ENCODE assay signal across 23 cellular contexts in genomic region chr22:40407831-40408717, GRCh38. TPM values are rescaled to one million over a fixed set of nuclear protein-coding genes. Genes with fewer than 3 reads are reported as not detected.
DNase-seq lines count a peak whose midpoint lies in the region; ATAC-seq and TF ChIP-seq lines count a peak whose summit lies in the region.
"Had no signal": no experiment of that assay in that cellular context is flagged by ENCODE, and none has a peak within 500 bp of the region (broad histone marks: within the 10 kb centered on the region; RNA-seq: fewer than 3 reads in every experiment).

No MANE protein-coding gene starts in this region.

- no peak for TF ChIP-seq CTCF in CD8-positive, alpha-beta T cell (IDR thresholded peaks at IDR 0.05)

- no peak for TF ChIP-seq POLR2A in erythroblast (IDR thresholded peaks at IDR 0.05; ENCODE audit: low read length)

- peaks cover 14% of the 10 kb centered on the region for H3K4me1 Mint-ChIP-seq in activated CD4-positive, alpha-beta T cell treated with anti-CD3 and anti-CD28 coated beads, Interleukin-2, amount 10 ng/mL, durations not matched to agents 7 days and 5 days
- H3K4me1 Mint-ChIP-seq in CD8-positive, alpha-beta T cell (ENCODE audit: low read depth): peaks cover 14% of the 10 kb centered on the region
- peaks cover 10% of the 10 kb centered on the region for H3K4me1 Mint-ChIP-seq in activated naive CD8-positive, alpha-beta T cell treated with anti-CD3 and anti-CD28 coated beads for 36 hours
- H3K4me1 Mint-ChIP-seq: GM23338 had no signal

- H3K4me3 Mint-ChIP-seq in activated CD4-positive, alpha-beta T cell treated with anti-CD3 and anti-CD28 coated beads, Interleukin-2, amount 10 ng/mL, durations not matched to agents 7 days and 5 days: no peak overlapping the region
- no peak overlapping the region for H3K4me3 Mint-ChIP-seq in CD8-positive, alpha-beta T cell
- no peak overlapping the region for H3K4me3 Mint-ChIP-seq in activated naive CD8-positive, alpha-beta T cell treated with anti-CD3 and anti-CD28 coated beads for 36 hours
- H3K4me3 Mint-ChIP-seq: GM23338; stimulated activated naive CD8-positive, alpha-beta T cell treated with anti-CD3 and anti-CD28 coated beads, Interleukin-15, Interleukin-2, amounts not matched to agents 100 ng/mL and 50 ng/mL, for 24 hours; T-helper 1 cell treated with Interleukin-12 subunit alpha and Interleukin-12 subunit beta and Interleukin-4 antibody, amounts not matched to agents 30 μg/mL and 1 μg/mL, for 36 hours; type B pancreatic cell had no signal

- no peak for DNase-seq in activated CD4-positive, alpha-beta T cell treated with anti-CD3 and anti-CD28 coated beads, Interleukin-2, amount 10 ng/mL, durations not matched to agents 7 days and 5 days
- no peak for DNase-seq in activated CD4-positive, alpha-beta T cell treated with anti-CD3 and anti-CD28 coated beads for 4 hours
- DNase-seq in CD8-positive, alpha-beta T cell: no peak
- DNase-seq in activated naive CD8-positive, alpha-beta T cell treated with anti-CD3 and anti-CD28 coated beads for 36 hours: no peak
- peak; percentile 81 for DNase-seq in mesenteric fat pad (ENCODE audit: low spot score)
- no peak for DNase-seq in erythroblast (lab: John Stamatoyannopoulos, UW)
- no peak for DNase-seq in NCI-H146 treated with DMSO at 0.1 percent for 48 hours (lab: John Stamatoyannopoulos, UW; ENCODE audit: unreplicated experiment)
- DNase-seq: Caco-2; hippocampal formation; NCI-H1417 treated with DMSO at 0.1 percent for 48 hours; NCI-H510A treated with DMSO at 0.1 percent for 48 hours; stimulated activated CD4-positive, alpha-beta T cell treated with anti-CD3 and anti-CD28 coated beads, Interleukin-4, amount 100 ng/mL, for 1 hour had no signal

- H3K9me3 Mint-ChIP-seq in activated CD4-positive, alpha-beta T cell treated with anti-CD3 and anti-CD28 coated beads, Interleukin-2, amount 10 ng/mL, durations not matched to agents 7 days and 5 days: no peaks in the 10 kb centered on the region
- H3K9me3 Mint-ChIP-seq in CD8-positive, alpha-beta T cell: no peaks in the 10 kb centered on the region
- H3K9me3 Mint-ChIP-seq in activated naive CD8-positive, alpha-beta T cell treated with anti-CD3 and anti-CD28 coated beads for 36 hours: no peaks in the 10 kb centered on the region
- H3K9me3 Mint-ChIP-seq: stimulated activated naive CD8-positive, alpha-beta T cell treated with anti-CD3 and anti-CD28 coated beads, Interleukin-15, Interleukin-2, amounts not matched to agents 100 ng/mL and 50 ng/mL, for 24 hours; T-helper 1 cell treated with Interleukin-12 subunit alpha and Interleukin-12 subunit beta and Interleukin-4 antibody, amounts not matched to agents 30 μg/mL and 1 μg/mL, for 36 hours; type B pancreatic cell had no signal

- no peak overlapping the region for H3K4me3 ChIP-seq in CD8-positive, alpha-beta T cell (ENCODE audit: low read depth, low read length)
- H3K4me3 ChIP-seq: gastrocnemius medialis, GM23338, mucosa of descending colon, smooth muscle cell had no signal

- no peak overlapping the region for H3K27ac ChIP-seq in CD8-positive, alpha-beta T cell (ENCODE audit: low read depth, low read length)
- H3K27ac ChIP-seq: 22Rv1, gastrocnemius medialis, HL-60, VCaP had no signal

- H3K27ac Mint-ChIP-seq in activated CD4-positive, alpha-beta T cell treated with anti-CD3 and anti-CD28 coated beads, Interleukin-2, amount 10 ng/mL, durations not matched to agents 7 days and 5 days: peak overlapping the region; percentile 36
- H3K27ac Mint-ChIP-seq in CD8-positive, alpha-beta T cell: peak overlapping the region; percentile 10
- H3K27ac Mint-ChIP-seq in activated naive CD8-positive, alpha-beta T cell treated with anti-CD3 and anti-CD28 coated beads for 36 hours: peak overlapping the region; percentile 45
- H3K27ac Mint-ChIP-seq: GM23338; stimulated activated naive CD8-positive, alpha-beta T cell treated with anti-CD3 and anti-CD28 coated beads, Interleukin-15, Interleukin-2, amounts not matched to agents 100 ng/mL and 50 ng/mL, for 24 hours; T-helper 1 cell treated with Interleukin-12 subunit alpha and Interleukin-12 subunit beta and Interleukin-4 antibody, amounts not matched to agents 30 μg/mL and 1 μg/mL, for 36 hours; type B pancreatic cell had no signal

- H3K4me1 ChIP-seq in CD8-positive, alpha-beta T cell (ENCODE audit: insufficient read depth, low read length): peaks cover 12% of the 10 kb centered on the region
- H3K4me1 ChIP-seq: Caco-2 had no signal

- peaks cover 35% of the 10 kb centered on the region for H3K36me3 Mint-ChIP-seq in activated CD4-positive, alpha-beta T cell treated with anti-CD3 and anti-CD28 coated beads, Interleukin-2, amount 10 ng/mL, durations not matched to agents 7 days and 5 days (ENCODE audit: low read depth)
- H3K36me3 Mint-ChIP-seq in CD8-positive, alpha-beta T cell: peaks cover 79% of the 10 kb centered on the region
- H3K36me3 Mint-ChIP-seq in activated naive CD8-positive, alpha-beta T cell treated with anti-CD3 and anti-CD28 coated beads for 36 hours: peaks cover 21% of the 10 kb centered on the region

- no peaks in the 10 kb centered on the region for H3K27me3 ChIP-seq in CD8-positive, alpha-beta T cell (ENCODE audit: insufficient read depth, low read length)
- H3K27me3 ChIP-seq: gastrocnemius medialis had no signal

- CTCF ChIA-PET in activated CD4-positive, alpha-beta T cell treated with anti-CD3 and anti-CD28 coated beads, Interleukin-2, amount 10 ng/mL, durations not matched to agents 7 days and 5 days (lab: Charles Lee): interaction anchor here (0.5 to 1.4 kb wide), 7 partner anchors 8 to 234 kb away, joined by 3 to 4 read pairs (median 3); no protein-coding TSS in a partner anchor
- CTCF ChIA-PET in CD8-positive, alpha-beta T cell (lab: Charles Lee): interaction anchor here (0.8 to 0.9 kb wide), 2 partner anchors 7 to 71 kb away, joined by 3 to 4 read pairs; no protein-coding TSS in a partner anchor

- H3K9me3 ChIP-seq in CD8-positive, alpha-beta T cell (ENCODE audit: low read length): no peaks in the 10 kb centered on the region
- H3K9me3 ChIP-seq: Caco-2, gastrocnemius medialis, mucosa of descending colon had no signal

- POLR2A ChIA-PET in activated CD4-positive, alpha-beta T cell treated with anti-CD3 and anti-CD28 coated beads, Interleukin-2, amount 10 ng/mL, durations not matched to agents 7 days and 5 days (lab: Charles Lee): no interaction called here
- POLR2A ChIA-PET in CD8-positive, alpha-beta T cell (lab: Charles Lee): interaction anchor here (1.8 kb wide), 1 partner anchor 22 kb away, joined by 6 read pairs; no protein-coding TSS in a partner anchor

- intact Hi-C loops in CD8-positive, alpha-beta T cell (cut with DNase I, micrococcal nuclease): no loop called here

- no peaks in the 10 kb centered on the region for H3K27me3 Mint-ChIP-seq in activated CD4-positive, alpha-beta T cell treated with anti-CD3 and anti-CD28 coated beads, Interleukin-2, amount 10 ng/mL, durations not matched to agents 7 days and 5 days
- H3K27me3 Mint-ChIP-seq in CD8-positive, alpha-beta T cell (ENCODE audit: low read depth): no peaks in the 10 kb centered on the region
- no peaks in the 10 kb centered on the region for H3K27me3 Mint-ChIP-seq in activated naive CD8-positive, alpha-beta T cell treated with anti-CD3 and anti-CD28 coated beads for 36 hours
- H3K27me3 Mint-ChIP-seq: stimulated activated naive CD8-positive, alpha-beta T cell treated with anti-CD3 and anti-CD28 coated beads, Interleukin-15, Interleukin-2, amounts not matched to agents 100 ng/mL and 50 ng/mL, for 24 hours; type B pancreatic cell had no signal

- no peak for ATAC-seq in CD8-positive, alpha-beta T cell
- no peak for ATAC-seq in HG03432 (IDR thresholded peaks at IDR 0.05; ENCODE audit: unreplicated experiment)
- ATAC-seq: gastrocnemius medialis, GM23338, mucosa of descending colon had no signal

- peaks cover 43% of the 10 kb centered on the region for H3K36me3 ChIP-seq in CD8-positive, alpha-beta T cell (ENCODE audit: insufficient read depth, low read length)

RNA-seq across cellular contexts. Expression of gene SGSM3, which starts 37.7 kb away (rescaled TPM):
- 10 to 100 TPM; 79.6 to 92.4 TPM for total RNA-seq in activated CD4-positive, alpha-beta T cell treated with anti-CD3 and anti-CD28 coated beads, Interleukin-2, amount 10 ng/mL, durations not matched to agents 7 days and 5 days
- total RNA-seq in CD8-positive, alpha-beta T cell: 10 to 100 TPM; 74.0 to 80.1 TPM
- 10 to 100 TPM; 37.6 to 41.4 TPM for total RNA-seq in activated naive CD8-positive, alpha-beta T cell treated with anti-CD3 and anti-CD28 coated beads for 36 hours
- total RNA-seq in mesenteric fat pad: 38.6 TPM
